ENCODE assay signal across 1 cellular context in the genomic region with DNA sequence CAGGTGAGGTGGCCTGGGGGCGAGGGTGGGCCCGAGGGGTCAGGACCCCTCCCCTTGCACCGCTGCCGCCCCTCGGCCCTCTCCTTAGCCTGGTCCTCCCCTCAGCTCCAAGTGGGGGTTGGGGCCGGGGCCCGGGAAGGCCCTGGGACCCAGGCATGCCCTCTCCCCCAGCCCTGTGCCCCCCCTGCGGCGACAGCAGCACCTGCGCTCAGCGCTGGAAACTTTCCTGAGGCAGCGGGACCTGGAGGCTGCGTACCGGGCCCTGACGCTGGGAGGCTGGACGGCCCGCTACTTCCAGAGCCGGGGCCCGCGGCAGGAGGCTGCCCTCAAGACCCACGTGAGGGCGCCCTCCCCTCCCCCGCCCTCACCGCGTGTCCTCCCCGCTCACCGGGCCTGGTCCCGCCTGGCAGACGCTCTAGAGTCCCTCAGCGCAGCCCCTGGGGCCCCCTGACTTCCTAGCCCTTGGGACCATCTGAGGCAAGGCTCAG.
TF ChIP-seq lines count a peak whose summit lies in the region.

No MANE protein-coding gene starts in this region.

TF ChIP-seq in neural cell, 6 proteins besides CTCF, POLR2A, EP300 and RAD21 (continued from another document):
- TF ChIP-seq, protein P1, sequence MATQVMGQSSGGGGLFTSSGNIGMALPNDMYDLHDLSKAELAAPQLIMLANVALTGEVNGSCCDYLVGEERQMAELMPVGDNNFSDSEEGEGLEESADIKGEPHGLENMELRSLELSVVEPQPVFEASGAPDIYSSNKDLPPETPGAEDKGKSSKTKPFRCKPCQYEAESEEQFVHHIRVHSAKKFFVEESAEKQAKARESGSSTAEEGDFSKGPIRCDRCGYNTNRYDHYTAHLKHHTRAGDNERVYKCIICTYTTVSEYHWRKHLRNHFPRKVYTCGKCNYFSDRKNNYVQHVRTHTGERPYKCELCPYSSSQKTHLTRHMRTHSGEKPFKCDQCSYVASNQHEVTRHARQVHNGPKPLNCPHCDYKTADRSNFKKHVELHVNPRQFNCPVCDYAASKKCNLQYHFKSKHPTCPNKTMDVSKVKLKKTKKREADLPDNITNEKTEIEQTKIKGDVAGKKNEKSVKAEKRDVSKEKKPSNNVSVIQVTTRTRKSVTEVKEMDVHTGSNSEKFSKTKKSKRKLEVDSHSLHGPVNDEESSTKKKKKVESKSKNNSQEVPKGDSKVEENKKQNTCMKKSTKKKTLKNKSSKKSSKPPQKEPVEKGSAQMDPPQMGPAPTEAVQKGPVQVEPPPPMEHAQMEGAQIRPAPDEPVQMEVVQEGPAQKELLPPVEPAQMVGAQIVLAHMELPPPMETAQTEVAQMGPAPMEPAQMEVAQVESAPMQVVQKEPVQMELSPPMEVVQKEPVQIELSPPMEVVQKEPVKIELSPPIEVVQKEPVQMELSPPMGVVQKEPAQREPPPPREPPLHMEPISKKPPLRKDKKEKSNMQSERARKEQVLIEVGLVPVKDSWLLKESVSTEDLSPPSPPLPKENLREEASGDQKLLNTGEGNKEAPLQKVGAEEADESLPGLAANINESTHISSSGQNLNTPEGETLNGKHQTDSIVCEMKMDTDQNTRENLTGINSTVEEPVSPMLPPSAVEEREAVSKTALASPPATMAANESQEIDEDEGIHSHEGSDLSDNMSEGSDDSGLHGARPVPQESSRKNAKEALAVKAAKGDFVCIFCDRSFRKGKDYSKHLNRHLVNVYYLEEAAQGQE (IDR thresholded peaks at IDR 0.05; ENCODE audit: borderline replicate concordance) = no peak
- no peak for TF ChIP-seq TAF1 (IDR thresholded peaks at IDR 0.05; ENCODE audit: low read depth)
- no peak for TF ChIP-seq MXI1 (conservative IDR thresholded peaks at IDR 0.05; ENCODE audit: poor library complexity, severe bottlenecking)
- TF ChIP-seq POLR2AphosphoS5 (IDR thresholded peaks at IDR 0.05) = no peak
- no peak for TF ChIP-seq EZH2 (IDR thresholded peaks at IDR 0.05; ENCODE audit: borderline replicate concordance, insufficient read depth, low read length, poor library complexity, severe bottlenecking)
